Comparison of ENCODE assay signal across 20 cellular contexts in genomic region chr1:72177711-72178110, GRCh38.
DNase-seq lines count a peak whose midpoint lies in the region; ATAC-seq and TF ChIP-seq lines count a peak whose summit lies in the region.
"Had no signal": no experiment of that assay in that cellular context is flagged by ENCODE, and none has a peak within 500 bp of the region (broad histone marks: within the 10 kb centered on the region; RNA-seq: fewer than 3 reads in every experiment).

No MANE protein-coding gene starts in this region.

- no peak overlapping the region for H3K4me2 ChIP-seq in fibroblast of lung (ENCODE audit: extremely low read depth, insufficient read depth, low read length)
- H3K4me2 ChIP-seq in PC-9 = no peak overlapping the region

- peak; percentile 2 for DNase-seq in NCI-H2227 (lab: John Stamatoyannopoulos, UW; ENCODE audit: unreplicated experiment)
- no peak for DNase-seq in NCI-H2227 treated with DMSO at 0.1 percent for 48 hours (lab: John Stamatoyannopoulos, UW)
- peak; percentile 14 for DNase-seq in NCI-H69 (lab: John Stamatoyannopoulos, UW)
- peak; percentile 19 to 37 for DNase-seq in fibroblast of lung (ENCODE audit: low read depth in 2 of 2)
- DNase-seq in psoas muscle = no peak
- DNase-seq in GDM1 (lab: John Stamatoyannopoulos, UW) = no peak
- no peak for DNase-seq in PC-9
- no peak for DNase-seq in occipital lobe (lab: John Stamatoyannopoulos, UW)
- DNase-seq: activated CD4-positive, alpha-beta T cell treated with anti-CD3 and anti-CD28 coated beads, Interleukin-2, amount 10 ng/mL, durations not matched to agents 7 days and 5 days; left colon; NCI-H1048; NCI-H2081 treated with DMSO at 0.1 percent for 48 hours; NCI-H524 treated with DMSO at 0.1 percent for 48 hours; nephron progenitor cell; stimulated activated CD8-positive, alpha-beta memory T cell treated with anti-CD3 and anti-CD28 coated beads, Interleukin-4, amount 100 ng/mL, for 48 hours; trophoblast cell; WERI-Rb-1 had no signal

- H3K9ac ChIP-seq in fibroblast of lung (ENCODE audit: insufficient read depth, low read length) = no peak overlapping the region

- H2AFZ ChIP-seq in fibroblast of lung (ENCODE audit: low read length) = no peak overlapping the region
- H2AFZ ChIP-seq in PC-9 = no peak overlapping the region

- ATAC-seq in psoas muscle = peak in 3 of 4 donors; percentile 44 to 80 (median 64)
- ATAC-seq: left colon, sciatic nerve had no signal

- H3K36me3 ChIP-seq in fibroblast of lung (ENCODE audit: control insufficient read depth, insufficient read depth, low read length) (no peaks in the 10 kb centered on the region), psoas muscle (ENCODE audit: insufficient read depth in 1 of 2, low read depth in 1 of 2) (no peaks in the 10 kb centered on the region), PC-9 (ENCODE audit: low read depth) (no peaks in the 10 kb centered on the region)
- H3K36me3 ChIP-seq: ascending aorta, HAP-1, WERI-Rb-1 had no signal

- WGBS in psoas muscle, 3 donors = 64 to 84% (median 73%) methylated on average over 1 of the region's 1 CpG

- H3K27me3 ChIP-seq in fibroblast of lung (ENCODE audit: control insufficient read depth, insufficient read depth, low read length) (no peaks in the 10 kb centered on the region), psoas muscle (ENCODE audit: insufficient read depth in 3 of 3, low read length in 2 of 3) (no peaks in the 10 kb centered on the region), PC-9 (ENCODE audit: insufficient read depth, low read depth) (no peaks in the 10 kb centered on the region)
- H3K27me3 ChIP-seq: ascending aorta had no signal

- no peaks in the 10 kb centered on the region for H3F3A ChIP-seq in PC-9 (ENCODE audit: insufficient read depth, low read depth)

- CTCF ChIA-PET in PC-9 (lab: Charles Lee) = no interaction called here

- TF ChIP-seq CTCF in fibroblast of lung (conservative IDR thresholded peaks at IDR 0.05 in 1 of 2, IDR thresholded peaks at IDR 0.05 in 1 of 2; ENCODE audit: low read depth in 1 of 2, low read length in 2 of 2) = no peak
- TF ChIP-seq CTCF in psoas muscle (IDR thresholded peaks at IDR 0.05) = no peak
- TF ChIP-seq CTCF in PC-9 (conservative IDR thresholded peaks at IDR 0.05) = no peak

- no peaks in the 10 kb centered on the region for H3K9me2 ChIP-seq in PC-9 (ENCODE audit: insufficient read depth)

- H3K79me2 ChIP-seq in fibroblast of lung (ENCODE audit: control insufficient read depth, insufficient read depth, low read length) (no peaks in the 10 kb centered on the region), PC-9 (ENCODE audit: low read depth) (no peaks in the 10 kb centered on the region)

- H4K20me1 ChIP-seq in fibroblast of lung (ENCODE audit: control insufficient read depth, extremely low read depth, insufficient read depth, low read length) = no peaks in the 10 kb centered on the region
- H4K20me1 ChIP-seq in PC-9 (ENCODE audit: insufficient read depth) = no peaks in the 10 kb centered on the region

- H3K4me1 ChIP-seq in fibroblast of lung (ENCODE audit: control insufficient read depth, extremely low read depth, insufficient read depth, low read length) = no peaks in the 10 kb centered on the region
- no peaks in the 10 kb centered on the region for H3K4me1 ChIP-seq in psoas muscle
- H3K4me1 ChIP-seq in PC-9 (replicated peaks; ENCODE audit: insufficient read depth) = no peaks in the 10 kb centered on the region
- H3K4me1 ChIP-seq: HAP-1 had no signal

- POLR2A ChIA-PET in PC-9 (lab: Charles Lee; ENCODE audit: unreplicated experiment) = no interaction called here

- no TSS peak for BruUV-seq in PC-9 (replicated peaks; lab: Mats Ljungman, UMichigan)

- H3K27ac ChIP-seq in fibroblast of lung (ENCODE audit: insufficient read depth, low read length) = no peak overlapping the region
- H3K27ac ChIP-seq in psoas muscle = no peak overlapping the region
- no peak overlapping the region for H3K27ac ChIP-seq in PC-9
- H3K27ac ChIP-seq: ascending aorta, WERI-Rb-1 had no signal

- intact Hi-C loops in psoas muscle (cut with DNase I) = no loop called here
- intact Hi-C loops in PC-9 (cut with micrococcal nuclease; ENCODE audit: unreplicated experiment) = no loop called here

- H3K9me3 ChIP-seq in fibroblast of lung (ENCODE audit: control insufficient read depth, insufficient read depth, low read depth, low read length) (no peaks in the 10 kb centered on the region), psoas muscle (no peaks in the 10 kb centered on the region), PC-9 (ENCODE audit: insufficient read depth, low read depth) (no peaks in the 10 kb centered on the region)
- H3K9me3 ChIP-seq: ascending aorta, HAP-1 had no signal

- H3K4me3 ChIP-seq in fibroblast of lung (replicated peaks in 1 of 4; ENCODE audit: control extremely low read depth in 1 of 4, insufficient read depth in 1 of 4, low read depth in 3 of 4, low read length in 4 of 4) (no peak overlapping the region), psoas muscle (no peak overlapping the region), PC-9 (no peak overlapping the region)
- H3K4me3 ChIP-seq: ascending aorta, HAP-1 had no signal

Comparison
In these comparisons a context has a peak if more than half of its experiments do, and no peak if none do; other contexts are left out.
1. DNase-seq: peak in NCI-H2227 (single experiment), NCI-H69 (single experiment) and fibroblast of lung (2 of 2); none in NCI-H2227 treated with DMSO at 0.1 percent for 48 hours (single experiment), psoas muscle (0 of 2), GDM1 (single experiment), PC-9 (0 of 2) and occipital lobe (single experiment).